15 cellular contexts compared by ENCODE assay signal in the genomic region with DNA sequence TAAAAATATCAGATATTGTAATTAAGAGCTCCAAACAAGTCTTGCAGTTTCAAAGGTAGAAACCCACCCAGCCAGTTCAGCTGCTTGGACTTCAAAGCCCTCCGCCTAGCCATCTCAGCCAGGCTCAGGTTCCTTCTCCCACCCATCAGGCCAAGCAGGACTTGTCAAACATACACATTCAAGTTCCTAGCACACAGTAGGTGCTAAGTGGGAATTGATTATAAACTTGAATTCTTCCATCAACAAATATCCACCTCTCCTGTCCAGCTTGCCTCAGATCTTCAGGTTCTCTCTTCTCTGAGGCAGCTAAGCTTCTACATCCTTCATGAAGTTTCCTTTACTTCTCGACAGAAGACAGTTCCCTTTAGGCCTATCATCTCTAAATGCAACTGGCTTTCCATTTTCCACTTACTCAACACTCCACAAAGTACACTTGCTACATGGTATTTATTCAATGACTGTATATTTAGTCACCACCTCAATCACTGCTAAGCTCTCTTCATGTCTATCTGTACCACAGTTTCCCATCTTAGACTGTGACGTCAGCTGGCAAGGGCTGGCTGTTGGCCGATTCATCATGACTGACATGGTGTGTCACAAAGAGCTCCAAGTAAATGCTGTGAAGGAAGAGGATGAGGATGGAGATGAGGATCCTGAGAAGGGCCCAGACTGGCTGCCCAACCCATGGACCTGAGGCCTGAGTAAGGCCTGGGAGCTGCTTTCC. TPM values are rescaled to one million over a fixed set of nuclear protein-coding genes. Genes with fewer than 3 reads are reported as not detected.
DNase-seq lines count a peak whose midpoint lies in the region; ATAC-seq, FAIRE-seq and TF ChIP-seq lines count a peak whose summit lies in the region.
"Had no signal": no experiment of that assay in that cellular context is flagged by ENCODE, and none has a peak within 500 bp of the region (broad histone marks: within the 10 kb centered on the region; RNA-seq: fewer than 3 reads in every experiment).

No MANE protein-coding gene starts in this region.

- no peaks in the 10 kb centered on the region for H3K9me3 Mint-ChIP-seq in activated naive CD8-positive, alpha-beta T cell treated with anti-CD3 and anti-CD28 coated beads, Interleukin-2, amount 50 U/mL, for 24 hours
- H3K9me3 Mint-ChIP-seq: nephron had no signal

- dilution Hi-C loops in keratinocyte (cut with MboI; ENCODE audit: extremely low pct_ligation_motif_present, low sequenced_read_pairs), result no loop called here

- H3K27ac Mint-ChIP-seq in activated naive CD8-positive, alpha-beta T cell treated with anti-CD3 and anti-CD28 coated beads, Interleukin-2, amount 50 U/mL, for 24 hours, result peak overlapping the region; percentile 10
- H3K27ac Mint-ChIP-seq: nephron had no signal

- no peak overlapping the region for H3K4me3 Mint-ChIP-seq in activated naive CD8-positive, alpha-beta T cell treated with anti-CD3 and anti-CD28 coated beads, Interleukin-2, amount 50 U/mL, for 24 hours
- H3K4me3 Mint-ChIP-seq: nephron had no signal

- H3K4me2 ChIP-seq in GM23248 (ENCODE audit: unreplicated experiment) (no peak overlapping the region), keratinocyte (ENCODE audit: control insufficient read depth, extremely low read depth, insufficient read depth, low read depth, low read length) (no peak overlapping the region)

- H4K20me1 ChIP-seq in GM23248 (ENCODE audit: insufficient read depth), result no peaks in the 10 kb centered on the region
- H4K20me1 ChIP-seq in keratinocyte (ENCODE audit: control insufficient read depth, extremely low read depth, insufficient read depth, low read length), result no peaks in the 10 kb centered on the region

- WGBS in GM23248 (ENCODE audit: low coverage in 1 of 2, low lambda C conversion rate in 2 of 2, missing lambda C conversion rate in 2 of 2), 2 experiments, result 42 to 46% methylated on average over 4 of the region's 4 CpGs

- H3K9me3 ChIP-seq in GM23248 (ENCODE audit: low read depth), result no peaks in the 10 kb centered on the region
- H3K9me3 ChIP-seq in keratinocyte (ENCODE audit: control insufficient read depth, low read depth, low read length), result no peaks in the 10 kb centered on the region

- H3K4me3 ChIP-seq in GM23248, result no peak overlapping the region
- no peak overlapping the region for H3K4me3 ChIP-seq in keratinocyte (ENCODE audit: control insufficient read depth in 2 of 3, extremely low read depth in 1 of 3, insufficient read depth in 2 of 3, low read depth in 1 of 3, low read length in 3 of 3)

- H2AFZ ChIP-seq in GM23248 (no peak overlapping the region), keratinocyte (ENCODE audit: control insufficient read depth, low read length) (no peak overlapping the region)

- no peak for TF ChIP-seq CTCF in keratinocyte (optimal IDR thresholded peaks at IDR 0.05 in 1 of 3, IDR thresholded peaks at IDR 0.05 in 1 of 3, conservative IDR thresholded peaks at IDR 0.05 in 1 of 3; ENCODE audit: extremely low read depth in 1 of 3, insufficient read depth in 2 of 3, low read length in 3 of 3)

- DNase-seq in AG08396 (ENCODE audit: low spot score), result peak; percentile 62
- DNase-seq in GM23248, result peak; percentile 87
- DNase-seq in activated naive CD8-positive, alpha-beta T cell treated with anti-CD3 and anti-CD28 coated beads, Interleukin-2, amount 50 U/mL, for 24 hours, result no peak
- peak; percentile 77 for DNase-seq in keratinocyte (ENCODE audit: low read depth, low spot score)
- DNase-seq in GM12891 (ENCODE audit: insufficient read length, low spot score), result no peak
- DNase-seq in effector CD8-positive, alpha-beta T cell (lab: John Stamatoyannopoulos, UW), result no peak
- DNase-seq in H4 (ENCODE audit: low spot score), result no peak
- DNase-seq in NCI-H524 (lab: John Stamatoyannopoulos, UW), result no peak
- DNase-seq: activated CD4-positive, alpha-beta T cell treated with anti-CD3 and anti-CD28 coated beads for 48 hours; activated gamma-delta T cell treated with Interleukin-2 at 50 U/mL for 16 hours; NCI-H2171; SIG-M5; stimulated activated naive CD4-positive, alpha-beta T cell treated with Interleukin-2 at 50 U/mL for 16 hours had no signal

- FAIRE-seq in keratinocyte (lab: Jason Lieb, UNC) (peak; percentile 52), GM12891 (lab: Jason Lieb, UNC) (no peak)
- FAIRE-seq: GM18507 had no signal

- no peak overlapping the region for H3K9ac ChIP-seq in GM23248
- no peak overlapping the region for H3K9ac ChIP-seq in keratinocyte (ENCODE audit: control insufficient read depth, extremely low read depth, insufficient read depth, low read length)

- H3K79me2 ChIP-seq in GM23248 (ENCODE audit: insufficient read depth) (no peaks in the 10 kb centered on the region), keratinocyte (ENCODE audit: control insufficient read depth, insufficient read depth, low read length) (no peaks in the 10 kb centered on the region)

- peaks cover 8% of the 10 kb centered on the region; the same call in 1 of the 2 replicates for H3K36me3 ChIP-seq in GM23248 (ENCODE audit: low read depth)
- peaks cover 14 to 27% of the 10 kb centered on the region in 2 experiments for H3K36me3 ChIP-seq in keratinocyte (ENCODE audit: control insufficient read depth in 2 of 2, extremely low read depth in 1 of 2, insufficient read depth in 2 of 2, low read length in 2 of 2)

- H3K4me1 ChIP-seq in GM23248 (ENCODE audit: insufficient read depth), result peaks cover 6% of the 10 kb centered on the region
- H3K4me1 ChIP-seq in keratinocyte (ENCODE audit: control insufficient read depth, extremely low read depth, insufficient read depth, low read length), result peaks cover 19% of the 10 kb centered on the region

- in situ Hi-C loops in GM23248 (cut with MboI), result no loop called here

- H3K9me2 ChIP-seq in GM23248 (ENCODE audit: insufficient read depth), result no peaks in the 10 kb centered on the region

- H3K27ac ChIP-seq in GM23248 (peak overlapping the region; percentile 47), keratinocyte (ENCODE audit: control insufficient read depth, insufficient read depth, low read length) (peak overlapping the region; percentile 13)

- H3K27me3 Mint-ChIP-seq in activated naive CD8-positive, alpha-beta T cell treated with anti-CD3 and anti-CD28 coated beads, Interleukin-2, amount 50 U/mL, for 24 hours, result no peaks in the 10 kb centered on the region

- H3K9me1 ChIP-seq in keratinocyte (ENCODE audit: control insufficient read depth, extremely low read depth, insufficient read depth, low read length), result peaks cover 2% of the 10 kb centered on the region

- H3K27me3 ChIP-seq in GM23248 (replicated peaks; ENCODE audit: insufficient read depth), result no peaks in the 10 kb centered on the region
- H3K27me3 ChIP-seq in keratinocyte (ENCODE audit: control insufficient read depth, extremely low read depth, insufficient read depth, low read length), result no peaks in the 10 kb centered on the region

- ATAC-seq in activated naive CD8-positive, alpha-beta T cell treated with anti-CD3 and anti-CD28 coated beads, Interleukin-2, amount 50 U/mL, for 24 hours, result peak; percentile 34

- peaks cover 11% of the 10 kb centered on the region for H3F3A ChIP-seq in GM23248 (ENCODE audit: insufficient read depth)

- peaks cover 25% of the 10 kb centered on the region for H3K36me3 Mint-ChIP-seq in activated naive CD8-positive, alpha-beta T cell treated with anti-CD3 and anti-CD28 coated beads, Interleukin-2, amount 50 U/mL, for 24 hours (ENCODE audit: low read depth)

- no peak for TF ChIP-seq POLR2A in GM12891 (IDR thresholded peaks at IDR 0.05; ENCODE audit: low read depth, low read length)

- H3K4me1 Mint-ChIP-seq in activated naive CD8-positive, alpha-beta T cell treated with anti-CD3 and anti-CD28 coated beads, Interleukin-2, amount 50 U/mL, for 24 hours, result no peaks in the 10 kb centered on the region

TF ChIP-seq in GM12891, 5 proteins besides CTCF, POLR2A, EP300 and RAD21:
- TF ChIP-seq PAX5 (IDR thresholded peaks at IDR 0.05; ENCODE audit: insufficient read depth, low read length, severe bottlenecking) (no peak), POLR2AphosphoS5 (IDR thresholded peaks at IDR 0.05; ENCODE audit: low read depth, low read length) (no peak), TAF1 (IDR thresholded peaks at IDR 0.05; ENCODE audit: low read depth, low read length) (no peak), POU2F2 (IDR thresholded peaks at IDR 0.05; ENCODE audit: low read depth, low read length) (no peak), SPI1 (IDR thresholded peaks at IDR 0.05; ENCODE audit: low read depth, low read length) (no peak)

RNA-seq across cellular contexts. Expression of gene COG7, which starts 13.3 kb away (rescaled TPM):
- 15.6 and 16.3 TPM in 2 replicates for total RNA-seq in GM23248 (2014; rRNA removed; shearing (Covaris generic))
- polyA plus RNA-seq in GM23248 (2016; fragmentation: Nextera tagmentation; extraction: Ambion mirVana) (13.5 and 14.6 TPM in 2 replicates), keratinocyte (14.7 to 18.1 TPM (median 16.6 TPM) in 3 replicates)
- 8.8 TPM for polyA plus RNA-seq in keratinocyte (2011; ENCODE audit: low read depth)
- 9.2 and 13.6 TPM in 2 replicates for polyA plus RNA-seq in keratinocyte (2011; cell fraction: cytosol; rRNA removed)
- polyA plus RNA-seq in keratinocyte (2011; cell fraction: nucleus; rRNA removed), result 35.3 and 53.7 TPM in 2 replicates
- polyA plus RNA-seq in keratinocyte (2012; ENCODE audit: low replicate concordance), result 10.7 and 13.3 TPM in 2 replicates
- polyA minus RNA-seq in keratinocyte, result 21.0 to 33.8 TPM (median 25.3 TPM) in 3 replicates
- 12.3 TPM for polyA minus RNA-seq in keratinocyte (2011; cell fraction: cytosol; rRNA and poly(A)+ RNA removed)
- polyA minus RNA-seq in keratinocyte (2011; cell fraction: nucleus; rRNA and poly(A)+ RNA removed), result 17.7 and 33.6 TPM in 2 replicates
- 8.2 TPM for polyA plus RNA-seq in GM12891 (2012; ENCODE audit: low read depth, missing spikeins)
- total RNA-seq in H4 (2014; rRNA removed; shearing (Covaris generic)), result 12.9 and 14.8 TPM in 2 replicates

RNA-seq across cellular contexts. Expression of gene GGA2, which starts 44.0 kb away (rescaled TPM):
- 9.6 and 13.0 TPM in 2 replicates for total RNA-seq in GM23248 (2014; rRNA removed; shearing (Covaris generic))
- 16.0 and 17.7 TPM in 2 replicates for polyA plus RNA-seq in GM23248 (2016; fragmentation: Nextera tagmentation; extraction: Ambion mirVana)
- 30.2 to 54.1 TPM (median 41.2 TPM) in 3 replicates for polyA plus RNA-seq in keratinocyte
- polyA plus RNA-seq in keratinocyte (2011; ENCODE audit: low read depth), result 17.5 TPM
- polyA plus RNA-seq in keratinocyte (2011; cell fraction: cytosol; rRNA removed), result 34.5 and 54.3 TPM in 2 replicates
- 87.7 and 94.8 TPM in 2 replicates for polyA plus RNA-seq in keratinocyte (2011; cell fraction: nucleus; rRNA removed)
- polyA plus RNA-seq in keratinocyte (2012; ENCODE audit: low replicate concordance), result 20.4 and 34.5 TPM in 2 replicates
- polyA minus RNA-seq in keratinocyte, result 39.3 to 55.2 TPM (median 43.3 TPM) in 3 replicates
- 29.0 TPM for polyA minus RNA-seq in keratinocyte (2011; cell fraction: cytosol; rRNA and poly(A)+ RNA removed)
- polyA minus RNA-seq in keratinocyte (2011; cell fraction: nucleus; rRNA and poly(A)+ RNA removed), result 24.7 and 41.9 TPM in 2 replicates
- polyA plus RNA-seq in GM12891 (2012; ENCODE audit: low read depth, missing spikeins), result 65.5 TPM
- total RNA-seq in H4 (2014; rRNA removed; shearing (Covaris generic)), result 25.0 and 28.8 TPM in 2 replicates

Comparison
In these comparisons a context has a peak if more than half of its experiments do, and no peak if none do; other contexts are left out.
1. DNase-seq: peak in AG08396 (single experiment), GM23248 (single experiment) and keratinocyte (single experiment); none in activated naive CD8-positive, alpha-beta T cell treated with anti-CD3 and anti-CD28 coated beads, Interleukin-2, amount 50 U/mL, for 24 hours (single experiment), GM12891 (single experiment), effector CD8-positive, alpha-beta T cell (single experiment), H4 (single experiment) and NCI-H524 (0 of 2).